Comparison of ENCODE assay signal across 8 cellular contexts in genomic region chr7:103065666-103066065, GRCh38. TPM values are rescaled to one million over a fixed set of nuclear protein-coding genes. Genes with fewer than 3 reads are reported as not detected.
A peak's percentile ranks its signal among the peaks of the same experiment; 100 is the strongest.
DNase-seq lines count a peak whose midpoint lies in the region; ATAC-seq and TF ChIP-seq lines count a peak whose summit lies in the region.

No MANE protein-coding gene starts in this region.

- no peak overlapping the region for H3K4me3 Mint-ChIP-seq in activated CD8-positive, alpha-beta memory T cell treated with anti-CD3 and anti-CD28 coated beads, Interleukin-2, amount 10 ng/mL, durations not matched to agents 7 days and 5 days

- H3K36me3 Mint-ChIP-seq in activated CD8-positive, alpha-beta memory T cell treated with anti-CD3 and anti-CD28 coated beads, Interleukin-2, amount 10 ng/mL, durations not matched to agents 7 days and 5 days = no peaks in the 10 kb centered on the region

- no peaks in the 10 kb centered on the region for H3K4me1 Mint-ChIP-seq in activated CD8-positive, alpha-beta memory T cell treated with anti-CD3 and anti-CD28 coated beads, Interleukin-2, amount 10 ng/mL, durations not matched to agents 7 days and 5 days

- TF ChIP-seq CTCF in BE2C (IDR thresholded peaks at IDR 0.05; ENCODE audit: low read depth, low read length) (peak; percentile 87), foreskin keratinocyte (conservative IDR thresholded peaks at IDR 0.05) (peak; percentile 65)

- DNase-seq in BE2C (peak; percentile 86), NCI-H1694 treated with DMSO at 0.1 percent for 48 hours (lab: John Stamatoyannopoulos, UW) (peak; percentile 5), foreskin keratinocyte (peak in 1 of 2 donors; percentile 6)
- DNase-seq in activated CD8-positive, alpha-beta memory T cell treated with anti-CD3 and anti-CD28 coated beads, Interleukin-2, amount 10 ng/mL, durations not matched to agents 7 days and 5 days = peak; percentile 64
- DNase-seq in stimulated activated CD4-positive, alpha-beta T cell treated with anti-CD3 and anti-CD28 coated beads, Interleukin-2, amount 100 ng/mL, for 48 hours = peak; percentile 21 to 42

- peaks cover 9% of the 10 kb centered on the region for H3K27me3 Mint-ChIP-seq in activated CD8-positive, alpha-beta memory T cell treated with anti-CD3 and anti-CD28 coated beads, Interleukin-2, amount 10 ng/mL, durations not matched to agents 7 days and 5 days

- CTCF ChIA-PET in activated CD8-positive, alpha-beta memory T cell treated with anti-CD3 and anti-CD28 coated beads, Interleukin-2, amount 10 ng/mL, durations not matched to agents 7 days and 5 days (lab: Charles Lee) = interaction anchor here (1.2 to 2.0 kb wide), 2 partner anchors 10 to 317 kb away, joined by 3 to 9 read pairs; partner anchors contain the start of genes ARMC10, FAM185A and FBXL13

- ATAC-seq in GM18907 (IDR thresholded peaks at IDR 0.05; ENCODE audit: unreplicated experiment) (peak; percentile 70), foreskin keratinocyte (peak; percentile 61), GM19397 (IDR thresholded peaks at IDR 0.05; ENCODE audit: unreplicated experiment) (no peak), GM19452 (IDR thresholded peaks at IDR 0.05; ENCODE audit: unreplicated experiment) (no peak)
- peak; percentile 78 for ATAC-seq in activated CD8-positive, alpha-beta memory T cell treated with anti-CD3 and anti-CD28 coated beads, Interleukin-2, amount 10 ng/mL, durations not matched to agents 7 days and 5 days

- no peak overlapping the region for H3K27ac Mint-ChIP-seq in activated CD8-positive, alpha-beta memory T cell treated with anti-CD3 and anti-CD28 coated beads, Interleukin-2, amount 10 ng/mL, durations not matched to agents 7 days and 5 days

- H3K9me3 Mint-ChIP-seq in activated CD8-positive, alpha-beta memory T cell treated with anti-CD3 and anti-CD28 coated beads, Interleukin-2, amount 10 ng/mL, durations not matched to agents 7 days and 5 days (ENCODE audit: low read depth) = no peaks in the 10 kb centered on the region

- no peaks in the 10 kb centered on the region for H3K9me3 ChIP-seq in BE2C

- H3K4me1 ChIP-seq in BE2C = no peaks in the 10 kb centered on the region
- no peaks in the 10 kb centered on the region for H3K4me1 ChIP-seq in foreskin keratinocyte

- H3K4me3 ChIP-seq in BE2C (ENCODE audit: low read depth, low read length) = no peak overlapping the region

- H3K27ac ChIP-seq in foreskin keratinocyte = no peak overlapping the region

- H3K36me3 ChIP-seq in BE2C = no peaks in the 10 kb centered on the region

- H3K27me3 ChIP-seq in BE2C = no peaks in the 10 kb centered on the region
- H3K27me3 ChIP-seq in foreskin keratinocyte = no peaks in the 10 kb centered on the region

RNA-seq across cellular contexts. Expression of gene FBXL13, which starts 8.9 kb away (rescaled TPM):
- polyA plus RNA-seq in BE2C (2012; ENCODE audit: insufficient read depth, insufficient read length, low read depth) = not detected
- total RNA-seq in activated CD8-positive, alpha-beta memory T cell treated with anti-CD3 and anti-CD28 coated beads, Interleukin-2, amount 10 ng/mL, durations not matched to agents 7 days and 5 days = under 1 TPM in 1 of 2 experiments, not detected in 1; 0.18 TPM
- total RNA-seq in foreskin keratinocyte = 0.17 and 0.35 TPM in 2 replicates
- polyA plus RNA-seq in foreskin keratinocyte = 0.30 TPM in 1 of 2 replicates, not detected in the other

RNA-seq across cellular contexts. Expression of gene ARMC10, which starts 9.3 kb away (rescaled TPM):
- polyA plus RNA-seq in BE2C (2012; ENCODE audit: insufficient read depth, insufficient read length, low read depth) = 30.2 TPM
- 10 to 100 TPM; 26.0 to 28.7 TPM for total RNA-seq in activated CD8-positive, alpha-beta memory T cell treated with anti-CD3 and anti-CD28 coated beads, Interleukin-2, amount 10 ng/mL, durations not matched to agents 7 days and 5 days
- total RNA-seq in foreskin keratinocyte = 33.9 and 38.2 TPM in 2 replicates
- polyA plus RNA-seq in foreskin keratinocyte = 27.0 and 37.1 TPM in 2 replicates

Comparison
In these comparisons a context has a peak if more than half of its experiments do, and no peak if none do; other contexts are left out.
1. ATAC-seq: peak in GM18907 (single experiment), activated CD8-positive, alpha-beta memory T cell treated with anti-CD3 and anti-CD28 coated beads, Interleukin-2, amount 10 ng/mL, durations not matched to agents 7 days and 5 days (single experiment) and foreskin keratinocyte (single experiment); none in GM19397 (single experiment) and GM19452 (single experiment).